In the genomic region with DNA sequence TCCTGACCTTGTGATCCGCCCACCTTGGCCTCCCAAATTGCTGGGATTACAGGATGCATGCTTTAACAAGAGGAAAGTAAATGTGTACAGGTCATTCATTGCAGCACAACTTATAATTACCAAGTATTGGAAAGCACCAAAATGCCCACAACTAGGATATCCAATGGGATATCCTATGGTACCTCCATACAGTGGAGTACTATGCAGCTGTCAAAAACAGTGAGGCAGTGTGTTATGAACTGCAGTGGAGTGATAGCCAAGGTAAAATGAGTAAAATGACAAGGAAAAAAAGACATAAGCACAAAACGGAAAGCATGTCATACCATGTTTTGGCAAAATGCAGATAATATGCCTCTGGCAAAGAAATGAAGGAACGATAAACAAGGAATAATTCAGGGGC, we compare ENCODE assay signal across 3 cellular contexts.
TF ChIP-seq lines count a peak whose summit lies in the region.

No MANE protein-coding gene starts in this region.

TF ChIP-seq in SK-N-SH, 30 proteins besides CTCF, POLR2A, EP300 and RAD21:
- TF ChIP-seq, protein P1, sequence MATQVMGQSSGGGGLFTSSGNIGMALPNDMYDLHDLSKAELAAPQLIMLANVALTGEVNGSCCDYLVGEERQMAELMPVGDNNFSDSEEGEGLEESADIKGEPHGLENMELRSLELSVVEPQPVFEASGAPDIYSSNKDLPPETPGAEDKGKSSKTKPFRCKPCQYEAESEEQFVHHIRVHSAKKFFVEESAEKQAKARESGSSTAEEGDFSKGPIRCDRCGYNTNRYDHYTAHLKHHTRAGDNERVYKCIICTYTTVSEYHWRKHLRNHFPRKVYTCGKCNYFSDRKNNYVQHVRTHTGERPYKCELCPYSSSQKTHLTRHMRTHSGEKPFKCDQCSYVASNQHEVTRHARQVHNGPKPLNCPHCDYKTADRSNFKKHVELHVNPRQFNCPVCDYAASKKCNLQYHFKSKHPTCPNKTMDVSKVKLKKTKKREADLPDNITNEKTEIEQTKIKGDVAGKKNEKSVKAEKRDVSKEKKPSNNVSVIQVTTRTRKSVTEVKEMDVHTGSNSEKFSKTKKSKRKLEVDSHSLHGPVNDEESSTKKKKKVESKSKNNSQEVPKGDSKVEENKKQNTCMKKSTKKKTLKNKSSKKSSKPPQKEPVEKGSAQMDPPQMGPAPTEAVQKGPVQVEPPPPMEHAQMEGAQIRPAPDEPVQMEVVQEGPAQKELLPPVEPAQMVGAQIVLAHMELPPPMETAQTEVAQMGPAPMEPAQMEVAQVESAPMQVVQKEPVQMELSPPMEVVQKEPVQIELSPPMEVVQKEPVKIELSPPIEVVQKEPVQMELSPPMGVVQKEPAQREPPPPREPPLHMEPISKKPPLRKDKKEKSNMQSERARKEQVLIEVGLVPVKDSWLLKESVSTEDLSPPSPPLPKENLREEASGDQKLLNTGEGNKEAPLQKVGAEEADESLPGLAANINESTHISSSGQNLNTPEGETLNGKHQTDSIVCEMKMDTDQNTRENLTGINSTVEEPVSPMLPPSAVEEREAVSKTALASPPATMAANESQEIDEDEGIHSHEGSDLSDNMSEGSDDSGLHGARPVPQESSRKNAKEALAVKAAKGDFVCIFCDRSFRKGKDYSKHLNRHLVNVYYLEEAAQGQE (IDR thresholded peaks at IDR 0.05; ENCODE audit: low read depth, low read length): no peak
- TF ChIP-seq RCOR1 (IDR thresholded peaks at IDR 0.05; ENCODE audit: low read length) (no peak), NRF1 (IDR thresholded peaks at IDR 0.05; ENCODE audit: low read depth, low read length) (no peak), RFX5 (IDR thresholded peaks at IDR 0.05; ENCODE audit: low read length) (no peak), FOSL2 (IDR thresholded peaks at IDR 0.05; ENCODE audit: borderline replicate concordance, low read depth) (no peak), FOXM1 (IDR thresholded peaks at IDR 0.05; ENCODE audit: low read depth) (no peak), TEAD4 (IDR thresholded peaks at IDR 0.05; ENCODE audit: borderline replicate concordance, insufficient read depth) (no peak), ELF1 (IDR thresholded peaks at IDR 0.05) (no peak), TAF1 (IDR thresholded peaks at IDR 0.05; ENCODE audit: borderline replicate concordance, low read depth, low read length) (no peak), JUND (IDR thresholded peaks at IDR 0.05) (no peak)
- TF ChIP-seq, protein P2, sequence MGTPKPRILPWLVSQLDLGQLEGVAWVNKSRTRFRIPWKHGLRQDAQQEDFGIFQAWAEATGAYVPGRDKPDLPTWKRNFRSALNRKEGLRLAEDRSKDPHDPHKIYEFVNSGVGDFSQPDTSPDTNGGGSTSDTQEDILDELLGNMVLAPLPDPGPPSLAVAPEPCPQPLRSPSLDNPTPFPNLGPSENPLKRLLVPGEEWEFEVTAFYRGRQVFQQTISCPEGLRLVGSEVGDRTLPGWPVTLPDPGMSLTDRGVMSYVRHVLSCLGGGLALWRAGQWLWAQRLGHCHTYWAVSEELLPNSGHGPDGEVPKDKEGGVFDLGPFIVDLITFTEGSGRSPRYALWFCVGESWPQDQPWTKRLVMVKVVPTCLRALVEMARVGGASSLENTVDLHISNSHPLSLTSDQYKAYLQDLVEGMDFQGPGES (IDR thresholded peaks at IDR 0.05; ENCODE audit: low read depth, low read length): no peak

TF ChIP-seq in SK-N-SH treated with all-trans-retinoic acid at 6 μM for 48 hours, 23 proteins besides CTCF, POLR2A, EP300 and RAD21 (continued from another document):
- TF ChIP-seq ZNF565 (CRISPR knock-in tag; conservative IDR thresholded peaks at IDR 0.05; ENCODE audit: low read depth) (no peak), SNAI2 (CRISPR knock-in tag; IDR thresholded peaks at IDR 0.05) (no peak), ESRRG (CRISPR knock-in tag; IDR thresholded peaks at IDR 0.05) (no peak)

TF ChIP-seq in HCT116, 20 proteins besides CTCF, POLR2A, EP300 and RAD21 (continued from another document):
- TF ChIP-seq SP1 (IDR thresholded peaks at IDR 0.05; ENCODE audit: low read depth) (0 out of 2 replicates have a peak, but pooled peaks have one; percentile 17), CBX3 (IDR thresholded peaks at IDR 0.05; ENCODE audit: low read depth) (peak; percentile 64; the same call in 1 of the 2 replicates), TCF7L2 (IDR thresholded peaks at IDR 0.05; ENCODE audit: borderline replicate concordance, extremely low read depth, insufficient read depth, insufficient read length) (no peak)
